In genomic region chr5:136249678-136250266, GRCh38 we compare ENCODE assay signal across 8 cellular contexts. TPM values are rescaled to one million over a fixed set of nuclear protein-coding genes. Genes with fewer than 3 reads are reported as not detected.
DNase-seq lines count a peak whose midpoint lies in the region; ATAC-seq, FAIRE-seq and TF ChIP-seq lines count a peak whose summit lies in the region.

No MANE protein-coding gene starts in this region.

- peak in 2 of 3 donors; percentile 68 to 74 for TF ChIP-seq CTCF in breast epithelium (IDR thresholded peaks at IDR 0.05)
- TF ChIP-seq CTCF in kidney epithelial cell (IDR thresholded peaks at IDR 0.05; ENCODE audit: insufficient read depth, low read length, poor library complexity, severe bottlenecking), result peak; percentile 95
- TF ChIP-seq CTCF in tibial nerve (IDR thresholded peaks at IDR 0.05), result peak; percentile 32 to 66 (median 64)
- no peak for TF ChIP-seq CTCF in natural killer cell (IDR thresholded peaks at IDR 0.05)

- intact Hi-C loops in breast epithelium (cut with DNase I; ENCODE audit: low total_unique reads) (no loop called here), natural killer cell (cut with micrococcal nuclease) (no loop called here)

- FAIRE-seq in G401.6 (lab: Jason Lieb, UNC), result peak; percentile 66

- peaks cover 6 to 25% of the 10 kb centered on the region in 2 donors for H3K27me3 Mint-ChIP-seq in natural killer cell (ENCODE audit: low read depth in 2 of 2)

- ATAC-seq in HG02973 (IDR thresholded peaks at IDR 0.05; ENCODE audit: unreplicated experiment) (peak; percentile 48), natural killer cell (no peak)

- H3K9me3 ChIP-seq in breast epithelium, result no peaks in the 10 kb centered on the region
- H3K9me3 ChIP-seq in tibial nerve, result no peaks in the 10 kb centered on the region

- H3K36me3 ChIP-seq in breast epithelium, result no peaks in the 10 kb centered on the region
- H3K36me3 ChIP-seq in kidney epithelial cell (ENCODE audit: control insufficient read depth, insufficient read depth, low read length), result no peaks in the 10 kb centered on the region
- no peaks in the 10 kb centered on the region for H3K36me3 ChIP-seq in tibial nerve

- peak; percentile 32 for DNase-seq in NCI-H748 treated with DMSO at 0.1 percent for 48 hours (lab: John Stamatoyannopoulos, UW)
- DNase-seq in breast epithelium (ENCODE audit: low spot score in 2 of 2), result peak; percentile 30 to 59
- no peak for DNase-seq in kidney epithelial cell (ENCODE audit: low read depth)
- peak; percentile 20 to 53 for DNase-seq in tibial nerve (ENCODE audit: low spot score in 2 of 2)
- DNase-seq in natural killer cell, result no peak
- no peak for DNase-seq in GM19240 (ENCODE audit: insufficient read length, low spot score)

- H3K27me3 ChIP-seq in breast epithelium (no peaks in the 10 kb centered on the region), kidney epithelial cell (ENCODE audit: control insufficient read depth, insufficient read depth, low read length) (peaks cover 2% of the 10 kb centered on the region), tibial nerve (no peaks in the 10 kb centered on the region)

- no peak for TF ChIP-seq EP300 in tibial nerve (IDR thresholded peaks at IDR 0.05)

- WGBS in tibial nerve, 2 donors, result 3 to 6% methylated on average over 5 of the region's 5 CpGs

- no peaks in the 10 kb centered on the region for H3K9me3 Mint-ChIP-seq in natural killer cell

- H3K27ac ChIP-seq in breast epithelium (no peak overlapping the region), tibial nerve (no peak overlapping the region)

- H3K4me1 ChIP-seq in breast epithelium, result no peaks in the 10 kb centered on the region
- H3K4me1 ChIP-seq in tibial nerve, result no peaks in the 10 kb centered on the region

- no peak overlapping the region for H3K4me3 ChIP-seq in breast epithelium
- no peak overlapping the region for H3K4me3 ChIP-seq in kidney epithelial cell (ENCODE audit: low read depth, low read length)
- H3K4me3 ChIP-seq in tibial nerve, result no peak overlapping the region

- no peaks in the 10 kb centered on the region for H3K4me1 Mint-ChIP-seq in natural killer cell

- no peak for TF ChIP-seq POLR2A in breast epithelium (IDR thresholded peaks at IDR 0.05)
- TF ChIP-seq POLR2A in tibial nerve (IDR thresholded peaks at IDR 0.05), result no peak

- no peak overlapping the region for H3K4me3 Mint-ChIP-seq in natural killer cell

- no peaks in the 10 kb centered on the region for H3K36me3 Mint-ChIP-seq in natural killer cell

- H3K27ac Mint-ChIP-seq in natural killer cell, result no peak overlapping the region

RNA-seq across cellular contexts. Expression of gene SMIM32, which starts 56.8 kb away (rescaled TPM):
- not detected for total RNA-seq in breast epithelium
- 0.08 TPM in 1 of 2 replicates, not detected in the other for total RNA-seq in kidney epithelial cell
- total RNA-seq in tibial nerve, result not detected
- total RNA-seq in natural killer cell, result not detected

Comparison
In these comparisons a context has a peak if more than half of its experiments do, and no peak if none do; other contexts are left out.
1. DNase-seq: peak in NCI-H748 treated with DMSO at 0.1 percent for 48 hours (single experiment), breast epithelium (2 of 2) and tibial nerve (2 of 2); none in kidney epithelial cell (single experiment), natural killer cell (single experiment) and GM19240 (single experiment).